22 cellular contexts compared by ENCODE assay signal in genomic region chr1:13642306-13643004, GRCh38. TPM values are rescaled to one million over a fixed set of nuclear protein-coding genes. Genes with fewer than 3 reads are reported as not detected.
A peak's percentile ranks its signal among the peaks of the same experiment; 100 is the strongest.
DNase-seq lines count a peak whose midpoint lies in the region; ATAC-seq, FAIRE-seq and TF ChIP-seq lines count a peak whose summit lies in the region.
"Had no signal": no experiment of that assay in that cellular context is flagged by ENCODE, and none has a peak within 500 bp of the region (broad histone marks: within the 10 kb centered on the region; RNA-seq: fewer than 3 reads in every experiment).

No MANE protein-coding gene starts in this region.

- ATAC-seq in GM12878, result peak; percentile 85
- peak; percentile 99 for ATAC-seq in naive B cell (ENCODE audit: low read depth in 2 of 2)
- no peak for ATAC-seq in HG03196 (IDR thresholded peaks at IDR 0.05; ENCODE audit: unreplicated experiment)
- ATAC-seq in HG03135 (IDR thresholded peaks at IDR 0.05; ENCODE audit: unreplicated experiment), result no peak
- no peak for ATAC-seq in GM18511 (IDR thresholded peaks at IDR 0.05; ENCODE audit: unreplicated experiment)
- ATAC-seq: K562 had no signal

- TF ChIP-seq RAD21 in GM12878 (IDR thresholded peaks at IDR 0.05; ENCODE audit: insufficient read depth, low read depth, low read length), result no peak

- no peak overlapping the region for H3K27ac ChIP-seq in DOHH2 (ENCODE audit: low read depth, low read length)
- no peak overlapping the region for H3K27ac ChIP-seq in GM12878 (ENCODE audit: control insufficient read depth, insufficient read depth)
- no peak overlapping the region for H3K27ac ChIP-seq in stomach
- H3K27ac ChIP-seq: sigmoid colon had no signal

- 3% methylated on average over 3 of the region's 3 CpGs for WGBS in GM12878 (ENCODE audit: insufficient coverage, insufficient replicate concordance, low lambda C conversion rate, missing lambda C conversion rate)
- 59 to 68% (median 61%) methylated on average over 3 of the region's 3 CpGs for WGBS in stomach, 5 donors

- H3K9me2 ChIP-seq in DOHH2 (replicated peaks; ENCODE audit: control insufficient read depth, low read length), result no peaks in the 10 kb centered on the region

- no peak overlapping the region for H3K9ac ChIP-seq in GM12878 (ENCODE audit: control insufficient read depth, insufficient read depth, low read length)

- H3K4me2 ChIP-seq in DOHH2 (ENCODE audit: low read length) (peak overlapping the region; percentile 46), GM12878 (ENCODE audit: control insufficient read depth, insufficient read depth) (no peak overlapping the region)

- H3K4me1 ChIP-seq in DOHH2 (ENCODE audit: control insufficient read depth, low read length) (peaks cover 26% of the 10 kb centered on the region), GM12878 (ENCODE audit: control insufficient read depth, insufficient read depth, low read length) (no peaks in the 10 kb centered on the region), stomach (no peaks in the 10 kb centered on the region)
- H3K4me1 ChIP-seq: sigmoid colon had no signal

- H2AFZ ChIP-seq in GM12878 (ENCODE audit: control insufficient read depth, low read depth, low read length), result no peak overlapping the region

- no peaks in the 10 kb centered on the region for H3F3A ChIP-seq in DOHH2 (ENCODE audit: control insufficient read depth, insufficient read depth)

- H3K36me3 Mint-ChIP-seq in naive B cell, result peaks cover 10 to 27% of the 10 kb centered on the region in 2 donors

- DNase-seq in MV-4-11 (lab: John Stamatoyannopoulos, UW) (peak; percentile 78), GM12878 (ENCODE audit: low read depth, low spot score) (no peak), naive B cell (peak; percentile 76), stomach (no peak)
- DNase-seq: activated naive CD8-positive, alpha-beta T cell treated with anti-CD3 and anti-CD28 coated beads for 36 hours; cortex of kidney; foreskin fibroblast; H7; NCI-H1694 treated with DMSO at 0.1 percent for 48 hours; NCI-H446 treated with DMSO at 0.1 percent for 48 hours; OCI-M1; SIG-M5; sigmoid colon; stimulated activated CD4-positive, alpha-beta T cell treated with anti-CD3 and anti-CD28 coated beads, Interleukin-2, amount 100 ng/mL, for 24 hours had no signal

- H3K27me3 Mint-ChIP-seq in naive B cell, result peaks cover 0 to 9% (median 5%) of the 10 kb centered on the region in 3 donors

- FAIRE-seq in GM12878 (lab: Jason Lieb, UNC), result no peak
- FAIRE-seq: GM19239, K562 had no signal

- RAD21 ChIA-PET in GM12878 (lab: Charles Lee; ENCODE audit: unreplicated experiment), result no interaction called here

- H3K27me3 ChIP-seq in DOHH2 (ENCODE audit: control insufficient read depth, low read length) (no peaks in the 10 kb centered on the region), GM12878 (replicated peaks in 1 of 2; ENCODE audit: control insufficient read depth in 2 of 2, insufficient read depth in 2 of 2, low read length in 1 of 2) (no peaks in the 10 kb centered on the region), stomach (no peaks in the 10 kb centered on the region)
- H3K27me3 ChIP-seq: sigmoid colon had no signal

- no TSS peak for BruUV-seq in GM12878 (replicated peaks; lab: Mats Ljungman, UMichigan)

- peak overlapping the region; percentile 0 to 74 (median 52) for H3K4me3 Mint-ChIP-seq in naive B cell
- H3K4me3 Mint-ChIP-seq: activated naive CD8-positive, alpha-beta T cell treated with anti-CD3 and anti-CD28 coated beads for 36 hours had no signal

- no peak for TF ChIP-seq EP300 in GM12878 (IDR thresholded peaks at IDR 0.05; ENCODE audit: borderline replicate concordance in 1 of 2, control insufficient read depth in 1 of 2, low read depth in 2 of 2, low read length in 2 of 2)
- no peak for TF ChIP-seq EP300 in stomach (IDR thresholded peaks at IDR 0.05)

- intact Hi-C loops in GM12878 (cut with micrococcal nuclease; ENCODE audit: unreplicated experiment), result no loop called here
- intact Hi-C loops in stomach (cut with DNase I; ENCODE audit: low total_unique reads), result no loop called here

- peak overlapping the region; percentile 73 to 97 (median 86) for H3K27ac Mint-ChIP-seq in naive B cell
- H3K27ac Mint-ChIP-seq: activated naive CD8-positive, alpha-beta T cell treated with anti-CD3 and anti-CD28 coated beads for 36 hours had no signal

- peaks cover 17 to 35% (median 31%) of the 10 kb centered on the region in 7 donors for H3K9me3 Mint-ChIP-seq in naive B cell

- H3K79me2 ChIP-seq in DOHH2 (ENCODE audit: control insufficient read depth, low read length), result no peaks in the 10 kb centered on the region
- no peaks in the 10 kb centered on the region for H3K79me2 ChIP-seq in GM12878 (ENCODE audit: control insufficient read depth, insufficient read depth, low read length)

- H3K36me3 ChIP-seq in DOHH2 (ENCODE audit: control insufficient read depth, low read length), result no peaks in the 10 kb centered on the region
- no peaks in the 10 kb centered on the region for H3K36me3 ChIP-seq in GM12878 (ENCODE audit: control insufficient read depth in 2 of 2, insufficient read depth in 2 of 2, low read length in 1 of 2)
- H3K36me3 ChIP-seq in stomach, result no peaks in the 10 kb centered on the region
- H3K36me3 ChIP-seq: sigmoid colon had no signal

- SMC1A ChIA-PET in GM12878 (lab: Charles Lee; ENCODE audit: uncharacterized antibody, unreplicated experiment), result no interaction called here

- CTCF ChIA-PET in GM12878 (lab: Yijun Ruan, JAX), result no interaction called here

- TF ChIP-seq POLR2A in GM12878 (IDR thresholded peaks at IDR 0.05; ENCODE audit: low read depth, low read length), result no peak
- TF ChIP-seq POLR2A in stomach (IDR thresholded peaks at IDR 0.05), result no peak

- POLR2A ChIA-PET in GM12878 (lab: Charles Lee), result no interaction called here

- H3K9me3 ChIP-seq in DOHH2 (ENCODE audit: control insufficient read depth, insufficient read depth, low read length) (no peaks in the 10 kb centered on the region), GM12878 (replicated peaks; ENCODE audit: control insufficient read depth, insufficient read depth, low read length) (peaks cover 1% of the 10 kb centered on the region; the same call in 1 of the 3 replicates), stomach (peaks cover 0 to 28% (median 19%) of the 10 kb centered on the region in 4 donors)

- peaks cover 13 to 28% (median 17%) of the 10 kb centered on the region in 3 donors for H3K4me1 Mint-ChIP-seq in naive B cell
- H3K4me1 Mint-ChIP-seq: activated naive CD8-positive, alpha-beta T cell treated with anti-CD3 and anti-CD28 coated beads for 36 hours had no signal

- H4K20me1 ChIP-seq in DOHH2 (ENCODE audit: control insufficient read depth, insufficient read depth, low read depth, low read length) (no peaks in the 10 kb centered on the region), GM12878 (ENCODE audit: control insufficient read depth, insufficient read depth) (no peaks in the 10 kb centered on the region)

- H3K4me3 ChIP-seq in DOHH2 (ENCODE audit: low read length), result peak overlapping the region; percentile 25; the same call in 1 of the 2 replicates
- H3K4me3 ChIP-seq in GM12878, result no peak overlapping the region
- H3K4me3 ChIP-seq in stomach, result no peak overlapping the region
- H3K4me3 ChIP-seq: K562, sigmoid colon had no signal

- no peak for TF ChIP-seq CTCF in DOHH2 (IDR thresholded peaks at IDR 0.05; ENCODE audit: low read depth, low read length, poor library complexity, severe bottlenecking)
- TF ChIP-seq CTCF in GM12878 (IDR thresholded peaks at IDR 0.05 in 2 of 3, conservative IDR thresholded peaks at IDR 0.05 in 1 of 3; ENCODE audit: control insufficient read depth in 2 of 3, extremely low read depth in 1 of 3, insufficient read depth in 1 of 3, low read depth in 3 of 3, low read length in 3 of 3), result no peak
- TF ChIP-seq CTCF in stomach (IDR thresholded peaks at IDR 0.05), result no peak

- in situ Hi-C loops in GM12878 (cut with MboI), result no loop called here

RNA-seq across cellular contexts. Expression of gene PRDM2, which starts 57.5 kb away (rescaled TPM):
- 168 and 185 TPM in 2 replicates for total RNA-seq in GM12878 (2013; cell fraction: nucleolus; rRNA removed)
- 13.1 and 14.2 TPM in 2 replicates for total RNA-seq in GM12878 (2014; rRNA removed)
- total RNA-seq in GM12878 (2014; rRNA removed; fragmentation: Illumina TruSeq; extraction: Trizol), result 21.7 and 24.3 TPM in 2 replicates
- 45.1 and 56.5 TPM in 2 replicates for total RNA-seq in GM12878 (2021)
- 22.8 TPM for polyA plus RNA-seq in GM12878 (2011; ENCODE audit: low read depth)
- polyA plus RNA-seq in GM12878 (2011; rRNA removed), result 26.1 and 26.3 TPM in 2 replicates
- polyA plus RNA-seq in GM12878 (2011; cell fraction: cytosol; rRNA removed), result 15.5 and 17.1 TPM in 2 replicates
- polyA plus RNA-seq in GM12878 (2011; cell fraction: nucleus; rRNA removed), result 30.2 and 33.6 TPM in 2 replicates
- polyA plus RNA-seq in GM12878 (2012), result 29.8 and 30.5 TPM in 2 replicates
- 36.1 and 40.1 TPM in 2 replicates for polyA plus RNA-seq in GM12878 (2014; fragmentation: Illumina TruSeq; extraction: Trizol)
- 1 to 10 TPM; 8.4 to 8.6 TPM for polyA plus RNA-seq in GM12878 (2014; fragmentation: Nextera tagmentation; extraction: Ambion mirVana)
- polyA plus RNA-seq in GM12878 (2014; rRNA removed), result 25.8 and 30.8 TPM in 2 replicates
- polyA plus RNA-seq in GM12878 (2016; fragmentation: Nextera tagmentation; extraction: Ambion mirVana), result 10 to 100 TPM; 19.0 to 25.2 TPM
- 30.3 and 31.2 TPM in 2 replicates for polyA minus RNA-seq in GM12878 (2011; rRNA and poly(A)+ RNA removed)
- polyA minus RNA-seq in GM12878 (2011; cell fraction: cytosol; rRNA and poly(A)+ RNA removed), result 18.5 and 19.5 TPM in 2 replicates
- 22.7 and 56.5 TPM in 2 replicates for polyA minus RNA-seq in GM12878 (2011; cell fraction: nucleus; rRNA and poly(A)+ RNA removed)
- 10 to 100 TPM; 18.4 to 49.1 (median 35.3) TPM for polyA plus RNA-seq in naive B cell (ENCODE audit: low read depth in 6 of 6)
- 10 to 100 TPM; 11.6 to 77.7 (median 38.5) TPM for total RNA-seq in stomach
- polyA plus RNA-seq in stomach, result 10 to 100 TPM; 10.1 to 13.3 (median 12.7) TPM

RNA-seq across cellular contexts. Expression of gene PDPN, which starts 58.8 kb away (rescaled TPM):
- total RNA-seq in GM12878 (2013; cell fraction: nucleolus; rRNA removed), result not detected in 2 replicates
- not detected in 2 replicates for total RNA-seq in GM12878 (2014; rRNA removed)
- total RNA-seq in GM12878 (2014; rRNA removed; fragmentation: Illumina TruSeq; extraction: Trizol), result not detected in 2 replicates
- total RNA-seq in GM12878 (2021), result 0.21 TPM in 1 of 2 replicates, not detected in the other
- not detected for polyA plus RNA-seq in GM12878 (2011; ENCODE audit: low read depth)
- not detected in 2 replicates for polyA plus RNA-seq in GM12878 (2011; rRNA removed)
- not detected in 2 replicates for polyA plus RNA-seq in GM12878 (2011; cell fraction: cytosol; rRNA removed)
- polyA plus RNA-seq in GM12878 (2011; cell fraction: nucleus; rRNA removed), result not detected in 2 replicates
- polyA plus RNA-seq in GM12878 (2012), result not detected in 2 replicates
- not detected in 2 replicates for polyA plus RNA-seq in GM12878 (2014; fragmentation: Illumina TruSeq; extraction: Trizol)
- not detected for polyA plus RNA-seq in GM12878 (2014; fragmentation: Nextera tagmentation; extraction: Ambion mirVana)
- not detected in 2 replicates for polyA plus RNA-seq in GM12878 (2014; rRNA removed)
- polyA plus RNA-seq in GM12878 (2016; fragmentation: Nextera tagmentation; extraction: Ambion mirVana), result not detected
- polyA minus RNA-seq in GM12878 (2011; rRNA and poly(A)+ RNA removed), result not detected in 2 replicates
- polyA minus RNA-seq in GM12878 (2011; cell fraction: cytosol; rRNA and poly(A)+ RNA removed), result not detected in 2 replicates
- polyA minus RNA-seq in GM12878 (2011; cell fraction: nucleus; rRNA and poly(A)+ RNA removed), result not detected in 2 replicates
- not detected for polyA plus RNA-seq in naive B cell (ENCODE audit: low read depth in 6 of 6)
- total RNA-seq in stomach, result 10 to 100 TPM in 2 of 5 donors, 1 to 10 TPM in 2, not detected in 1; 2.9 to 37.4 (median 16.9) TPM
- 10 to 100 TPM in 2 of 3 donors, 1 to 10 TPM in 1; 9.3 to 25.7 (median 24.4) TPM for polyA plus RNA-seq in stomach
- total RNA-seq: activated CD8-positive, alpha-beta memory T cell treated with anti-CD3 and anti-CD28 coated beads for 36 hours; activated naive CD8-positive, alpha-beta T cell treated with anti-CD3 and anti-CD28 coated beads for 36 hours; T-helper 2 cell treated with Interferon-gamma antibody and Interleukin-4, amounts not matched to agents 100 ng/mL and 5 ng/mL, for 36 hours had no signal
- polyA plus RNA-seq: K562 had no signal

Comparison
In these comparisons a context has a peak if more than half of its experiments do, and no peak if none do; other contexts are left out.
1. DNase-seq: peak in MV-4-11 (single experiment) and naive B cell (single experiment); none in GM12878 (single experiment) and stomach (single experiment).
2. ATAC-seq: peak in GM12878 (single experiment) and naive B cell (2 of 2); none in HG03196 (single experiment), HG03135 (single experiment) and GM18511 (single experiment).
3. RNA of gene PDPN, which starts 58.8 kb away (polyA plus RNA-seq): 9.3 to 25.7 TPM in stomach; not detected in GM12878 and not detected in naive B cell; every median in the first group is over 4 times any median in the second.